In genomic region chr9:33560217-33560616, GRCh38 we compare ENCODE assay signal across 9 cellular contexts. TPM values are rescaled to one million over a fixed set of nuclear protein-coding genes. Genes with fewer than 3 reads are reported as not detected.
A peak's percentile ranks its signal among the peaks of the same experiment; 100 is the strongest.
DNase-seq lines count a peak whose midpoint lies in the region; ATAC-seq, FAIRE-seq and TF ChIP-seq lines count a peak whose summit lies in the region.
"Not testable (repeated sequence)": the region's sequence is repeated elsewhere in the genome, so short reads cannot be mapped to it uniquely, and the experiment has no call there.
"Had no signal": no experiment of that assay in that cellular context is flagged by ENCODE, and none has a peak within 500 bp of the region (broad histone marks: within the 10 kb centered on the region; RNA-seq: fewer than 3 reads in every experiment).

No MANE protein-coding gene starts in this region.

- H4K20me1 ChIP-seq in SK-N-SH (ENCODE audit: insufficient read depth); fibroblast of lung (ENCODE audit: control insufficient read depth, extremely low read depth, insufficient read depth, low read length); HepG2 (ENCODE audit: insufficient read depth, low read length): not testable (repeated sequence)

- H3K4me3 Mint-ChIP-seq in brain: not testable (repeated sequence)

- not testable (repeated sequence) for H3K9me3 ChIP-seq in HEK293 (ENCODE audit: control insufficient read depth, insufficient read depth, low read depth, low read length); SK-N-SH; fibroblast of lung (ENCODE audit: control insufficient read depth, insufficient read depth, low read depth, low read length); HepG2 (ENCODE audit: low read length)

- H3K27me3 ChIP-seq in SK-N-SH (ENCODE audit: insufficient read depth); fibroblast of lung (ENCODE audit: control insufficient read depth, insufficient read depth, low read length); HepG2 (ENCODE audit: control insufficient read depth in 1 of 2, insufficient read depth in 2 of 2, low read length in 2 of 2): not testable (repeated sequence)

- not testable (repeated sequence) for H3K4me1 ChIP-seq in HEK293 (ENCODE audit: control insufficient read depth, insufficient read depth, low read length); SK-N-SH (ENCODE audit: control insufficient read depth in 1 of 2, insufficient read depth in 2 of 2, low read depth in 1 of 2, low read length in 1 of 2); fibroblast of lung (ENCODE audit: control insufficient read depth, extremely low read depth, insufficient read depth, low read length); HepG2 (ENCODE audit: insufficient read depth, low read length)

- TF ChIP-seq CTCF in HEK293 (tag by site-specific recombination; IDR thresholded peaks at IDR 0.05); SK-N-SH (IDR thresholded peaks at IDR 0.05); brain (conservative IDR thresholded peaks at IDR 0.05); fibroblast of lung (conservative IDR thresholded peaks at IDR 0.05 in 1 of 2, IDR thresholded peaks at IDR 0.05 in 1 of 2; ENCODE audit: low read depth in 1 of 2, low read length in 2 of 2); HepG2 (CRISPR knock-in tag; IDR thresholded peaks at IDR 0.05): not testable (repeated sequence)

- not testable (repeated sequence) for H3K79me2 ChIP-seq in SK-N-SH (ENCODE audit: insufficient read depth); fibroblast of lung (ENCODE audit: control insufficient read depth, insufficient read depth, low read length); HepG2 (ENCODE audit: insufficient read depth, low read length)

- not testable (repeated sequence) for H3K27me3 Mint-ChIP-seq in brain

- not testable (repeated sequence) for H3K9me2 ChIP-seq in SK-N-SH

- H3K27ac ChIP-seq in HEK293 (ENCODE audit: extremely low read depth, low read depth, low read length) (peak overlapping the region; percentile 24; the same call in 1 of the 2 replicates), SK-N-SH (ENCODE audit: low read depth in 2 of 2, low read length in 1 of 2) (peak overlapping the region in 1 of 2 experiments; percentile 73; a peak in 2 of 4 replicates)
- not testable (repeated sequence) for H3K27ac ChIP-seq in fibroblast of lung (ENCODE audit: insufficient read depth, low read length); HepG2 (ENCODE audit: extremely low read length, insufficient read depth, low read length)

- not testable (repeated sequence) for H3K4me2 ChIP-seq in SK-N-SH; fibroblast of lung (ENCODE audit: extremely low read depth, insufficient read depth, low read length); HepG2 (ENCODE audit: low read depth, low read length)

- H3K4me3 ChIP-seq in HEK293 (ENCODE audit: low read depth, low read length); SK-N-SH (ENCODE audit: low read depth in 2 of 2, low read length in 1 of 2); fibroblast of lung (replicated peaks in 1 of 4; ENCODE audit: control extremely low read depth in 1 of 4, insufficient read depth in 1 of 4, low read depth in 3 of 4, low read length in 4 of 4); HepG2 (replicated peaks in 1 of 3; ENCODE audit: insufficient read depth in 1 of 3, low read depth in 2 of 3, low read length in 3 of 3): not testable (repeated sequence)

- DNase-seq in DMS153 (lab: John Stamatoyannopoulos, UW): peak; percentile 23
- DNase-seq in NCI-H146 (lab: John Stamatoyannopoulos, UW): peak; percentile 53
- not testable (repeated sequence) for DNase-seq in SK-N-SH
- peak; percentile 8 to 9 for DNase-seq in fibroblast of lung (ENCODE audit: low read depth in 2 of 2)
- peak; percentile 3 for DNase-seq in HepG2 (ENCODE audit: low spot score)

- intact Hi-C loops in HepG2 (cut with micrococcal nuclease; ENCODE audit: unreplicated experiment): not testable (repeated sequence)

- H3K9me3 Mint-ChIP-seq in brain: not testable (repeated sequence)

- not testable (repeated sequence) for FAIRE-seq in HepG2 (lab: Jason Lieb, UNC)

- not testable (repeated sequence) for ATAC-seq in HepG2

- WGBS in SK-N-SH (ENCODE audit: low lambda C conversion rate): 13% methylated on average over 1 of the region's 1 CpG
- 67% methylated on average over 1 of the region's 1 CpG for WGBS in HepG2 (ENCODE audit: low lambda C conversion rate)

- H2AFZ ChIP-seq in SK-N-SH (ENCODE audit: low read depth): peak overlapping the region; percentile 29; the same call in 1 of the 2 replicates
- not testable (repeated sequence) for H2AFZ ChIP-seq in fibroblast of lung (ENCODE audit: low read length); HepG2 (ENCODE audit: low read length)

- POLR2A ChIA-PET in HEK293 (lab: Yijun Ruan, JAX); SK-N-SH (lab: Yijun Ruan, JAX); HepG2 (lab: Yijun Ruan, JAX): not testable (repeated sequence)

- not testable (repeated sequence) for TF ChIP-seq POLR2A in HepG2 (IDR thresholded peaks at IDR 0.05; ENCODE audit: insufficient read depth in 1 of 2, low read depth in 2 of 2, low read length in 2 of 2)

- peak overlapping the region in 3 of 5 experiments; percentile 56 to 90 (median 57) for H3K27ac Mint-ChIP-seq in brain

- in situ Hi-C loops in HepG2 (cut with HindIII; ENCODE audit: extremely low pct_ligation_motif_present, low pct_unique_long_range_greater_than_20kb): not testable (repeated sequence)

- not testable (repeated sequence) for H3K9ac ChIP-seq in SK-N-SH; fibroblast of lung (ENCODE audit: insufficient read depth, low read length); HepG2 (ENCODE audit: insufficient read depth, low read depth, low read length)

- TF ChIP-seq RAD21 in SK-N-SH (IDR thresholded peaks at IDR 0.05; ENCODE audit: low read length); HepG2 (CRISPR knock-in tag; IDR thresholded peaks at IDR 0.05): not testable (repeated sequence)

- H3F3A ChIP-seq in SK-N-SH (replicated peaks; ENCODE audit: insufficient read depth): not testable (repeated sequence)

- CTCF ChIA-PET in HEK293 (lab: Yijun Ruan, JAX); SK-N-SH (lab: Yijun Ruan, JAX); HepG2 (lab: Yijun Ruan, JAX; ENCODE audit: low intra/inter-chr PET ratio, low total read pairs): not testable (repeated sequence)

- not testable (repeated sequence) for H3K36me3 Mint-ChIP-seq in brain

- TF ChIP-seq EP300 in SK-N-SH (IDR thresholded peaks at IDR 0.05; ENCODE audit: borderline replicate concordance in 1 of 2, low read depth in 1 of 2, low read length in 1 of 2); HepG2 (IDR thresholded peaks at IDR 0.05; ENCODE audit: low read depth in 2 of 2, low read length in 2 of 2); HepG2 (CRISPR knock-in tag; IDR thresholded peaks at IDR 0.05; ENCODE audit: borderline replicate concordance): not testable (repeated sequence)

- H3K4me1 Mint-ChIP-seq in brain: peaks cover 26% of the 10 kb centered on the region

- H3K36me3 ChIP-seq in HEK293 (ENCODE audit: control insufficient read depth in 2 of 2, insufficient read depth in 1 of 2, low read length in 2 of 2); SK-N-SH (replicated peaks in 1 of 2; ENCODE audit: control insufficient read depth in 1 of 2, insufficient read depth in 2 of 2, low read length in 1 of 2); fibroblast of lung (ENCODE audit: control insufficient read depth, insufficient read depth, low read length); HepG2 (replicated peaks in 1 of 2; ENCODE audit: control insufficient read depth in 1 of 2, insufficient read depth in 2 of 2, low read length in 2 of 2): not testable (repeated sequence)

- BruUV-seq in HepG2 (replicated peaks; lab: Mats Ljungman, UMichigan): not testable (repeated sequence)

RNA-seq across cellular contexts. Expression of gene ANKRD18B, which starts 36.2 kb away (rescaled TPM):
- polyA plus RNA-seq in SK-N-SH (2012; rRNA removed): 2.3 and 2.7 TPM in 2 replicates
- 3.3 TPM in 2 replicates for polyA plus RNA-seq in SK-N-SH (2012; cell fraction: cytosol; rRNA removed)
- 1.3 and 2.2 TPM in 2 replicates for polyA plus RNA-seq in SK-N-SH (2012; cell fraction: nucleus; rRNA removed)
- polyA plus RNA-seq in brain (ENCODE audit: insufficient read depth, low read depth, low replicate concordance): 0.53 TPM
- total RNA-seq in fibroblast of lung: under 0.01 and 0.17 TPM in 2 replicates
- 0.82 and 0.85 TPM in 2 replicates for polyA plus RNA-seq in fibroblast of lung
- polyA plus RNA-seq in fibroblast of lung (2012): 0.68 and 0.75 TPM in 2 replicates
- not detected in 2 replicates for polyA minus RNA-seq in fibroblast of lung (ENCODE audit: low replicate concordance)
- 1.2 and 1.4 TPM in 2 replicates for total RNA-seq in HepG2 (2016; rRNA removed; fragmentation: Illumina TruSeq; extraction: Trizol)
- not detected in 2 replicates for total RNA-seq in HepG2 (2016; cell fraction: cytosol; rRNA removed; fragmentation: Illumina TruSeq; extraction: Trizol; ENCODE audit: low read depth)
- total RNA-seq in HepG2 (2016; cell fraction: insoluble cytoplasmic fraction; rRNA removed; fragmentation: Illumina TruSeq; extraction: Trizol): 0.36 and 0.61 TPM in 2 replicates
- total RNA-seq in HepG2 (2016; cell fraction: membrane; rRNA removed; fragmentation: Illumina TruSeq; extraction: Trizol): 0.34 TPM in 1 of 2 replicates, not detected in the other
- 1.5 and 1.6 TPM in 2 replicates for total RNA-seq in HepG2 (2016; cell fraction: nucleus; rRNA removed; fragmentation: Illumina TruSeq; extraction: Trizol)
- 0.57 and 0.65 TPM in 2 replicates for polyA plus RNA-seq in HepG2 (2011; rRNA removed)
- 0.30 TPM in 1 of 2 replicates, not detected in the other for polyA plus RNA-seq in HepG2 (2011; cell fraction: cytosol; rRNA removed)
- polyA plus RNA-seq in HepG2 (2011; cell fraction: nucleus; rRNA removed): 1.0 and 1.3 TPM in 2 replicates
- polyA plus RNA-seq in HepG2 (2012): 0.57 TPM in 1 of 2 replicates, not detected in the other
- polyA plus RNA-seq in HepG2 (2016; cell fraction: cytosol; fragmentation: Illumina TruSeq; extraction: Trizol; ENCODE audit: low read depth): not detected in 2 replicates
- polyA plus RNA-seq in HepG2 (2016; cell fraction: insoluble cytoplasmic fraction; fragmentation: Illumina TruSeq; extraction: Trizol; ENCODE audit: low read depth): 0.45 and 0.58 TPM in 2 replicates
- polyA plus RNA-seq in HepG2 (2016; cell fraction: membrane; fragmentation: Illumina TruSeq; extraction: Trizol; ENCODE audit: low read depth): not detected in 2 replicates
- polyA plus RNA-seq in HepG2 (2016; cell fraction: nucleus; fragmentation: Illumina TruSeq; extraction: Trizol; ENCODE audit: insufficient read depth, low read depth): 0.96 and 1.1 TPM in 2 replicates
- polyA minus RNA-seq in HepG2 (2011; rRNA and poly(A)+ RNA removed; ENCODE audit: low replicate concordance): 13.4 TPM in 1 of 2 replicates, not detected in the other
- not detected in 2 replicates for polyA minus RNA-seq in HepG2 (2011; cell fraction: cytosol; rRNA and poly(A)+ RNA removed)
- polyA minus RNA-seq in HepG2 (2011; cell fraction: nucleus; rRNA and poly(A)+ RNA removed): 2.6 and 5.5 TPM in 2 replicates
- total RNA-seq: activated naive CD8-positive, alpha-beta T cell treated with anti-CD3 and anti-CD28 coated beads, Interleukin-2, amount 10 ng/mL, durations not matched to agents 7 days and 5 days had no signal
- polyA plus RNA-seq: CD8-positive, alpha-beta memory T cell had no signal
